In genomic region chr4:78777556-78777900, GRCh38 we compare ENCODE assay signal across 1 cellular context.
TF ChIP-seq lines count a peak whose summit lies in the region.

No MANE protein-coding gene starts in this region.

TF ChIP-seq in H1, 55 proteins besides CTCF, POLR2A, EP300 and RAD21:
- no peak for TF ChIP-seq KDM5A (IDR thresholded peaks at IDR 0.05; ENCODE audit: low read length)
- no peak for TF ChIP-seq BRCA1 (IDR thresholded peaks at IDR 0.05; ENCODE audit: low read depth, low read length)
- TF ChIP-seq SRF (IDR thresholded peaks at IDR 0.05; ENCODE audit: low read depth, low read length), result no peak
- no peak for TF ChIP-seq ASH2L (IDR thresholded peaks at IDR 0.05; ENCODE audit: low read length)
- no peak for TF ChIP-seq CREB1 (IDR thresholded peaks at IDR 0.05)
- TF ChIP-seq MAX (IDR thresholded peaks at IDR 0.05), result no peak
- no peak for TF ChIP-seq RNF2 (IDR thresholded peaks at IDR 0.05; ENCODE audit: borderline replicate concordance, low read depth, low read length, missing control alignments, poor library complexity, severe bottlenecking)
- no peak for TF ChIP-seq YY1 (IDR thresholded peaks at IDR 0.05; ENCODE audit: low read depth, low read length)
- TF ChIP-seq BACH1 (IDR thresholded peaks at IDR 0.05; ENCODE audit: low read length), result no peak
- TF ChIP-seq ATF3 (IDR thresholded peaks at IDR 0.05; ENCODE audit: insufficient read depth, low read depth, low read length), result no peak
- TF ChIP-seq E2F6 (IDR thresholded peaks at IDR 0.05), result no peak
- TF ChIP-seq KDM1A (IDR thresholded peaks at IDR 0.05; ENCODE audit: borderline replicate concordance, low read length), result no peak
- no peak for TF ChIP-seq CBX5 (IDR thresholded peaks at IDR 0.05; ENCODE audit: low read depth, low read length)
- no peak for TF ChIP-seq HDAC6 (IDR thresholded peaks at IDR 0.05; ENCODE audit: low read depth, low read length)
- TF ChIP-seq SP1 (IDR thresholded peaks at IDR 0.05; ENCODE audit: low read depth, low read length), result no peak
- no peak for TF ChIP-seq ZNF274 (IDR thresholded peaks at IDR 0.05; ENCODE audit: borderline replicate concordance, extremely low read depth, low read length)
